ENCODE assay signal across 1 cellular context in the genomic region with DNA sequence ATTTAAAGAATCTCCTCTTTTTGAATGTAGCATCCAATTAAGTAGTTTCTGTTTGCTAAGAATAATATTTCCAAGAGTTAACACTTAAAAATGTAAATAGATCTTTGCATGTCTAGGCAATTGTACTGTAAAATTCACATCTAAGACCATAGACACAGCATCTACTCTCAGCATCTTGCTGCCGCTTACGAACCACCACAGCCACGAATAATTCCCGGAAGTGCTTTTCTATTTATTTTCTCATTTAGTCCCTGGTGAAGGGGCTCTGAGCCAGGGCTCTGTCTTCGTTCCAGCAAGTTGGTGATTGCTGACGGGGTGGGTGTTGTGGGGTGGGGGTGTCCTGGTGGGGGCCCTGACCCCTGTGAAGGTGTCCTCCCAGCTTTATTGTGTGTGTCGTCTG.
TF ChIP-seq lines count a peak whose summit lies in the region.

No MANE protein-coding gene starts in this region.

TF ChIP-seq in HepG2, 621 proteins besides CTCF, POLR2A, EP300 and RAD21:
- no peak for TF ChIP-seq ZFP36L2 (CRISPR knock-in tag; IDR thresholded peaks at IDR 0.05)
- TF ChIP-seq ZNF674 (CRISPR knock-in tag; IDR thresholded peaks at IDR 0.05; ENCODE audit: low read depth) = no peak
- TF ChIP-seq SSRP1 (CRISPR knock-in tag; IDR thresholded peaks at IDR 0.05) = no peak
- no peak for TF ChIP-seq ZNF747 (CRISPR knock-in tag; IDR thresholded peaks at IDR 0.05; ENCODE audit: borderline replicate concordance)
- TF ChIP-seq, protein P1, sequence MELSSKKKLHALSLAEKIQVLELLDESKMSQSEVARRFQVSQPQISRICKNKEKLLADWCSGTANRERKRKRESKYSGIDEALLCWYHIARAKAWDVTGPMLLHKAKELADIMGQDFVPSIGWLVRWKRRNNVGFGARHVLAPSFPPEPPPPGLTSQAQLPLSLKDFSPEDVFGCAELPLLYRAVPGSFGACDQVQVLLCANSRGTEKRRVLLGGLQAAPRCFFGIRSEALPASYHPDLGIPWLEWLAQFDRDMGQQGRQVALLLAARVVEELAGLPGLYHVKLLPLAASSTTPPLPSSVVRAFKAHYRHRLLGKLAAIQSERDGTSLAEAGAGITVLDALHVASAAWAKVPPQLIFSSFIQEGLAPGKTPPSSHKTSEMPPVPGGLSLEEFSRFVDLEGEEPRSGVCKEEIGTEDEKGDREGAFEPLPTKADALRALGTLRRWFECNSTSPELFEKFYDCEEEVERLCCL (CRISPR knock-in tag; IDR thresholded peaks at IDR 0.05; ENCODE audit: borderline replicate concordance) = no peak
- TF ChIP-seq NFRKB (IDR thresholded peaks at IDR 0.05) = no peak
- no peak for TF ChIP-seq THAP7 (CRISPR knock-in tag; IDR thresholded peaks at IDR 0.05)
- TF ChIP-seq ERF (CRISPR knock-in tag; IDR thresholded peaks at IDR 0.05) = no peak
- TF ChIP-seq GZF1 (CRISPR knock-in tag; IDR thresholded peaks at IDR 0.05) = no peak
- TF ChIP-seq CBX1 (IDR thresholded peaks at IDR 0.05; ENCODE audit: low read depth) = no peak
- TF ChIP-seq NFIC (IDR thresholded peaks at IDR 0.05; ENCODE audit: low read length) = no peak
- TF ChIP-seq HMG20B (CRISPR knock-in tag; conservative IDR thresholded peaks at IDR 0.05) = no peak
- TF ChIP-seq, protein P2, sequence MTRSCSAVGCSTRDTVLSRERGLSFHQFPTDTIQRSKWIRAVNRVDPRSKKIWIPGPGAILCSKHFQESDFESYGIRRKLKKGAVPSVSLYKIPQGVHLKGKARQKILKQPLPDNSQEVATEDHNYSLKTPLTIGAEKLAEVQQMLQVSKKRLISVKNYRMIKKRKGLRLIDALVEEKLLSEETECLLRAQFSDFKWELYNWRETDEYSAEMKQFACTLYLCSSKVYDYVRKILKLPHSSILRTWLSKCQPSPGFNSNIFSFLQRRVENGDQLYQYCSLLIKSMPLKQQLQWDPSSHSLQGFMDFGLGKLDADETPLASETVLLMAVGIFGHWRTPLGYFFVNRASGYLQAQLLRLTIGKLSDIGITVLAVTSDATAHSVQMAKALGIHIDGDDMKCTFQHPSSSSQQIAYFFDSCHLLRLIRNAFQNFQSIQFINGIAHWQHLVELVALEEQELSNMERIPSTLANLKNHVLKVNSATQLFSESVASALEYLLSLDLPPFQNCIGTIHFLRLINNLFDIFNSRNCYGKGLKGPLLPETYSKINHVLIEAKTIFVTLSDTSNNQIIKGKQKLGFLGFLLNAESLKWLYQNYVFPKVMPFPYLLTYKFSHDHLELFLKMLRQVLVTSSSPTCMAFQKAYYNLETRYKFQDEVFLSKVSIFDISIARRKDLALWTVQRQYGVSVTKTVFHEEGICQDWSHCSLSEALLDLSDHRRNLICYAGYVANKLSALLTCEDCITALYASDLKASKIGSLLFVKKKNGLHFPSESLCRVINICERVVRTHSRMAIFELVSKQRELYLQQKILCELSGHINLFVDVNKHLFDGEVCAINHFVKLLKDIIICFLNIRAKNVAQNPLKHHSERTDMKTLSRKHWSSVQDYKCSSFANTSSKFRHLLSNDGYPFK (CRISPR knock-in tag; IDR thresholded peaks at IDR 0.05; ENCODE audit: borderline replicate concordance) = no peak
- TF ChIP-seq TERF1 (CRISPR knock-in tag; IDR thresholded peaks at IDR 0.05) = no peak
- TF ChIP-seq ZNF513 (CRISPR knock-in tag; conservative IDR thresholded peaks at IDR 0.05) = no peak
- no peak for TF ChIP-seq ZZZ3 (CRISPR knock-in tag; IDR thresholded peaks at IDR 0.05; ENCODE audit: borderline replicate concordance)
TF ChIP-seq in HepG2: peak in this region for 0.
